1 cellular context compared by ENCODE assay signal in the genomic region with DNA sequence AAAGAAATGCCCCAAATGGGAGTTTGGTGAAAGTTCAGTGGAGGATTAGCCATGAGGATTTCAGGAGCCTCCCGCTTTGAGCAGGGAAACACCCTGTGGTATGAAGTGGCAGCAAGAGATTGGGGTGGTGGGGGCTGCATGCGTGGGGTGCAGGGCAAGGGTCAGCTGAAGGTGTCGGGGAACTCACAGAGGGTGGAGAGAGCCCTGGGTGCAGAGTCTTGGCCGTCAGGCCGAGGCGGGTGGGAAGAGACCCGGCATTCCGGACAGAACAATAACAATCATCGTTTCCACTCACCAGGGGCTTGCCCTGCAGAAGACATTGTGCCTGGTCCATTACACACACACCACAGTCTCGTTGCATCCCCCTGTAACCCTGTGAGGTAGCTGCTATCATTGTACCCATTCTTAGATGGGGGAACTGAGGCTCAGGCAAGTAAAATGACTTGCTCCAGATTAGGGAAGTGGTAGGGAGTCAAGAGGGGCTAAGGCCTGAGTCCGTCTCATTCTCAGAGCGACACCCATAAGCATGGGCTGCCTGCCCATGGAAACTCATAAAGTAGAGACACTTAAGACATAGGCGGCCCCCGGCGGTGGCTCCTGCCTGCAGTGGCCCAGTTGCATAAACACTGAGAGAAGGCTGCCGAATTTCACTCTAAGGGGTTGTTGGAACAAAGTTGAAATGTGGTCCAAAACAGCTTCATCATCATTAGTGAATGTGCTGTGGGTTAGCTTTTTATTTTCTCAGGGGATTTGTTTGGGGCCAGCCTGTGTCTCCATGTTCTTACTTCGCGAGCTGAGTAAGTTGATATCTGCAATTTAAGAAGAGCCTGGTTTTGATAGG.
TF ChIP-seq lines count a peak whose summit lies in the region.

No MANE protein-coding gene starts in this region.

TF ChIP-seq in K562, 482 proteins besides CTCF, POLR2A, EP300 and RAD21 (continued from another document):
- TF ChIP-seq, protein P1, sequence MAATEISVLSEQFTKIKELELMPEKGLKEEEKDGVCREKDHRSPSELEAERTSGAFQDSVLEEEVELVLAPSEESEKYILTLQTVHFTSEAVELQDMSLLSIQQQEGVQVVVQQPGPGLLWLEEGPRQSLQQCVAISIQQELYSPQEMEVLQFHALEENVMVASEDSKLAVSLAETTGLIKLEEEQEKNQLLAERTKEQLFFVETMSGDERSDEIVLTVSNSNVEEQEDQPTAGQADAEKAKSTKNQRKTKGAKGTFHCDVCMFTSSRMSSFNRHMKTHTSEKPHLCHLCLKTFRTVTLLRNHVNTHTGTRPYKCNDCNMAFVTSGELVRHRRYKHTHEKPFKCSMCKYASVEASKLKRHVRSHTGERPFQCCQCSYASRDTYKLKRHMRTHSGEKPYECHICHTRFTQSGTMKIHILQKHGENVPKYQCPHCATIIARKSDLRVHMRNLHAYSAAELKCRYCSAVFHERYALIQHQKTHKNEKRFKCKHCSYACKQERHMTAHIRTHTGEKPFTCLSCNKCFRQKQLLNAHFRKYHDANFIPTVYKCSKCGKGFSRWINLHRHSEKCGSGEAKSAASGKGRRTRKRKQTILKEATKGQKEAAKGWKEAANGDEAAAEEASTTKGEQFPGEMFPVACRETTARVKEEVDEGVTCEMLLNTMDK (IDR thresholded peaks at IDR 0.05; ENCODE audit: borderline replicate concordance, insufficient read depth, low read depth, low read length, poor library complexity, severe bottlenecking), result peak; percentile 14
- TF ChIP-seq ZNF316 (IDR thresholded peaks at IDR 0.05), result peak; percentile 52; the same call in 1 of the 2 replicates
